Comparison of ENCODE assay signal across 2 cellular contexts in genomic region chr7:100562195-100563099, GRCh38.
TF ChIP-seq lines count a peak whose summit lies in the region.

No MANE protein-coding gene starts in this region.

TF ChIP-seq in SK-N-SH, 30 proteins besides CTCF, POLR2A, EP300 and RAD21 (continued from another document):
- TF ChIP-seq USF2 (IDR thresholded peaks at IDR 0.05; ENCODE audit: borderline replicate concordance, low read depth, low read length) (no peak), SIN3A (IDR thresholded peaks at IDR 0.05; ENCODE audit: borderline replicate concordance, low read depth, low read length) (no peak), CHD2 (IDR thresholded peaks at IDR 0.05; ENCODE audit: low read length, partially characterized antibody) (no peak), MAX (IDR thresholded peaks at IDR 0.05; ENCODE audit: low read depth) (no peak), TAF1 (IDR thresholded peaks at IDR 0.05; ENCODE audit: borderline replicate concordance, low read depth, low read length) (no peak), FOXM1 (IDR thresholded peaks at IDR 0.05; ENCODE audit: low read depth) (no peak), REST (IDR thresholded peaks at IDR 0.05; ENCODE audit: low read depth, low read length) (no peak), NFIC (IDR thresholded peaks at IDR 0.05; ENCODE audit: borderline replicate concordance) (no peak), USF1 (IDR thresholded peaks at IDR 0.05; ENCODE audit: borderline replicate concordance, low read depth) (no peak), GATA2 (CRISPR knock-in tag; IDR thresholded peaks at IDR 0.05) (no peak), GABPA (IDR thresholded peaks at IDR 0.05; ENCODE audit: low read depth) (no peak), MXI1 (IDR thresholded peaks at IDR 0.05; ENCODE audit: low read depth, low read length) (no peak), RFX5 (IDR thresholded peaks at IDR 0.05; ENCODE audit: low read length) (no peak)

TF ChIP-seq in SK-N-SH treated with all-trans-retinoic acid at 6 μM for 48 hours, 23 proteins besides CTCF, POLR2A, EP300 and RAD21 (continued from another document):
- no peak for TF ChIP-seq CSRNP3 (CRISPR knock-in tag; IDR thresholded peaks at IDR 0.05)
